In the genomic region with DNA sequence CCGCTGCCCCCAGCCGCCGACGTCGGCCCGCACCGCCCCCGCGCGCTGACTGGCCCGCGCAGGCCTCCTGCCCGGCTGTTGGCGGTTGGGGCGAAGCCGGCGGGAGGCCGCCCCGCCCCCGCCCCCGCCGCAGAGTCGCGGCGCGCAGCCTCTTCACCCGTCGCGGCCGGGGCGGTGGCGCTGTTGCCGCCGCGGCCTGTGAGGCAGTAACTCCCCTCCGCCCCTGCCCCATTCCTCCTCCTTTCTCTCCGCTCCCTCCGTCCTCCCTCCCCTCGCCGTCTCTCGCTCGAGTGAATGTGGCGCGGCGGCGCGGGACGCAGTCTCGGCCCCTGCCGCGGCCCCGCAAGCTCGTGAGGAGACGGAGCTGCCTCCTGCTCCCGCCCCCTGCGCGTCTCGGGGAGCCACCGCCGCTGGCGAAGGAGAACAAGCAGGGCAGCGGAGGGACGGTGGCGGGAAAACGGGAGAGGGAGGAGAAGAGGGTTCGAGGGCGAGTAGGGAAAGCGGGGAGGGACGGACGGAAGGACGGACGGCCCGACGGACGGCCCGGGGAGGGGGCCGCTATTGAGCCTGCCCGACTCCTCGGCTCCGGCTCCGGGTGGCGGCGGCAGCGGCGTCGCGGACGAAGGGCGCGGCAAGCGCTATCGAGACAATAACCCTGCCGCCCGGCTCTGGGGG, we compare ENCODE assay signal across 1 cellular context.
A peak's percentile ranks its signal among the peaks of the same experiment; 100 is the strongest.
TF ChIP-seq lines count a peak whose summit lies in the region.

No MANE protein-coding gene starts in this region.

TF ChIP-seq in GM12878, 131 proteins besides CTCF, POLR2A, EP300 and RAD21 (continued from another document):
- TF ChIP-seq, protein P1, sequence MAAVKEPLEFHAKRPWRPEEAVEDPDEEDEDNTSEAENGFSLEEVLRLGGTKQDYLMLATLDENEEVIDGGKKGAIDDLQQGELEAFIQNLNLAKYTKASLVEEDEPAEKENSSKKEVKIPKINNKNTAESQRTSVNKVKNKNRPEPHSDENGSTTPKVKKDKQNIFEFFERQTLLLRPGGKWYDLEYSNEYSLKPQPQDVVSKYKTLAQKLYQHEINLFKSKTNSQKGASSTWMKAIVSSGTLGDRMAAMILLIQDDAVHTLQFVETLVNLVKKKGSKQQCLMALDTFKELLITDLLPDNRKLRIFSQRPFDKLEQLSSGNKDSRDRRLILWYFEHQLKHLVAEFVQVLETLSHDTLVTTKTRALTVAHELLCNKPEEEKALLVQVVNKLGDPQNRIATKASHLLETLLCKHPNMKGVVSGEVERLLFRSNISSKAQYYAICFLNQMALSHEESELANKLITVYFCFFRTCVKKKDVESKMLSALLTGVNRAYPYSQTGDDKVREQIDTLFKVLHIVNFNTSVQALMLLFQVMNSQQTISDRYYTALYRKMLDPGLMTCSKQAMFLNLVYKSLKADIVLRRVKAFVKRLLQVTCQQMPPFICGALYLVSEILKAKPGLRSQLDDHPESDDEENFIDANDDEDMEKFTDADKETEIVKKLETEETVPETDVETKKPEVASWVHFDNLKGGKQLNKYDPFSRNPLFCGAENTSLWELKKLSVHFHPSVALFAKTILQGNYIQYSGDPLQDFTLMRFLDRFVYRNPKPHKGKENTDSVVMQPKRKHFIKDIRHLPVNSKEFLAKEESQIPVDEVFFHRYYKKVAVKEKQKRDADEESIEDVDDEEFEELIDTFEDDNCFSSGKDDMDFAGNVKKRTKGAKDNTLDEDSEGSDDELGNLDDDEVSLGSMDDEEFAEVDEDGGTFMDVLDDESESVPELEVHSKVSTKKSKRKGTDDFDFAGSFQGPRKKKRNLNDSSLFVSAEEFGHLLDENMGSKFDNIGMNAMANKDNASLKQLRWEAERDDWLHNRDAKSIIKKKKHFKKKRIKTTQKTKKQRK (IDR thresholded peaks at IDR 0.05; ENCODE audit: low read depth, low read length) = no peak
- TF ChIP-seq SMC3 (IDR thresholded peaks at IDR 0.05; ENCODE audit: borderline replicate concordance, low read length) (no peak), NRF1 (conservative IDR thresholded peaks at IDR 0.05; ENCODE audit: low read depth, low read length) (0 out of 2 replicates have a peak, but pooled peaks have one; percentile 21), ZNF384 (IDR thresholded peaks at IDR 0.05; ENCODE audit: borderline replicate concordance, low read depth, low read length) (no peak), ZNF622 (IDR thresholded peaks at IDR 0.05) (no peak), TCF3 (IDR thresholded peaks at IDR 0.05; ENCODE audit: borderline replicate concordance, insufficient read depth, low read depth, low read length) (0 out of 2 replicates have a peak, but pooled peaks have one; percentile 31), SREBF1 (IDR thresholded peaks at IDR 0.05; ENCODE audit: low read length) (no peak), ZNF24 (IDR thresholded peaks at IDR 0.05) (0 out of 2 replicates have a peak, but pooled peaks have one; percentile 37), MYB (IDR thresholded peaks at IDR 0.05; ENCODE audit: borderline replicate concordance, low read depth, low read length) (no peak), DPF2 (IDR thresholded peaks at IDR 0.05) (peak; percentile 72)
- TF ChIP-seq, protein P2, sequence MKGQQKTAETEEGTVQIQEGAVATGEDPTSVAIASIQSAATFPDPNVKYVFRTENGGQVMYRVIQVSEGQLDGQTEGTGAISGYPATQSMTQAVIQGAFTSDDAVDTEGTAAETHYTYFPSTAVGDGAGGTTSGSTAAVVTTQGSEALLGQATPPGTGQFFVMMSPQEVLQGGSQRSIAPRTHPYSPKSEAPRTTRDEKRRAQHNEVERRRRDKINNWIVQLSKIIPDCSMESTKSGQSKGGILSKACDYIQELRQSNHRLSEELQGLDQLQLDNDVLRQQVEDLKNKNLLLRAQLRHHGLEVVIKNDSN (IDR thresholded peaks at IDR 0.05; ENCODE audit: borderline replicate concordance, extremely low read length, insufficient read depth, low read depth, low read length) = no peak
- TF ChIP-seq, protein P3, sequence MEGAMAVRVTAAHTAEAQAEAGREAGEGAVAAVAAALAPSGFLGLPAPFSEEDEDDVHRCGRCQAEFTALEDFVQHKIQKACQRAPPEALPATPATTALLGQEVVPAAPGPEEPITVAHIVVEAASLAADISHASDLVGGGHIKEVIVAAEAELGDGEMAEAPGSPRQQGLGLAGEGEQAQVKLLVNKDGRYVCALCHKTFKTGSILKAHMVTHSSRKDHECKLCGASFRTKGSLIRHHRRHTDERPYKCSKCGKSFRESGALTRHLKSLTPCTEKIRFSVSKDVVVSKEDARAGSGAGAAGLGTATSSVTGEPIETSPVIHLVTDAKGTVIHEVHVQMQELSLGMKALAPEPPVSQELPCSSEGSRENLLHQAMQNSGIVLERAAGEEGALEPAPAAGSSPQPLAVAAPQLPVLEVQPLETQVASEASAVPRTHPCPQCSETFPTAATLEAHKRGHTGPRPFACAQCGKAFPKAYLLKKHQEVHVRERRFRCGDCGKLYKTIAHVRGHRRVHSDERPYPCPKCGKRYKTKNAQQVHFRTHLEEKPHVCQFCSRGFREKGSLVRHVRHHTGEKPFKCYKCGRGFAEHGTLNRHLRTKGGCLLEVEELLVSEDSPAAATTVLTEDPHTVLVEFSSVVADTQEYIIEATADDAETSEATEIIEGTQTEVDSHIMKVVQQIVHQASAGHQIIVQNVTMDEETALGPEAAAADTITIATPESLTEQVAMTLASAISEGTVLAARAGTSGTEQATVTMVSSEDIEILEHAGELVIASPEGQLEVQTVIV (IDR thresholded peaks at IDR 0.05; ENCODE audit: borderline replicate concordance, partially characterized antibody) = no peak
- TF ChIP-seq, protein P4, sequence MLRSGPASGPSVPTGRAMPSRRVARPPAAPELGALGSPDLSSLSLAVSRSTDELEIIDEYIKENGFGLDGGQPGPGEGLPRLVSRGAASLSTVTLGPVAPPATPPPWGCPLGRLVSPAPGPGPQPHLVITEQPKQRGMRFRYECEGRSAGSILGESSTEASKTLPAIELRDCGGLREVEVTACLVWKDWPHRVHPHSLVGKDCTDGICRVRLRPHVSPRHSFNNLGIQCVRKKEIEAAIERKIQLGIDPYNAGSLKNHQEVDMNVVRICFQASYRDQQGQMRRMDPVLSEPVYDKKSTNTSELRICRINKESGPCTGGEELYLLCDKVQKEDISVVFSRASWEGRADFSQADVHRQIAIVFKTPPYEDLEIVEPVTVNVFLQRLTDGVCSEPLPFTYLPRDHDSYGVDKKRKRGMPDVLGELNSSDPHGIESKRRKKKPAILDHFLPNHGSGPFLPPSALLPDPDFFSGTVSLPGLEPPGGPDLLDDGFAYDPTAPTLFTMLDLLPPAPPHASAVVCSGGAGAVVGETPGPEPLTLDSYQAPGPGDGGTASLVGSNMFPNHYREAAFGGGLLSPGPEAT (IDR thresholded peaks at IDR 0.05; ENCODE audit: low read depth) = no peak
